In genomic region chr16:2687531-2688308, GRCh38 we compare ENCODE assay signal across 12 cellular contexts. TPM values are rescaled to one million over a fixed set of nuclear protein-coding genes. Genes with fewer than 3 reads are reported as not detected.
DNase-seq lines count a peak whose midpoint lies in the region; ATAC-seq, FAIRE-seq and TF ChIP-seq lines count a peak whose summit lies in the region.
"Had no signal": no experiment of that assay in that cellular context is flagged by ENCODE, and none has a peak within 500 bp of the region (broad histone marks: within the 10 kb centered on the region; RNA-seq: fewer than 3 reads in every experiment).

No MANE protein-coding gene starts in this region.

- H2AFZ ChIP-seq in SU-DHL-6 (ENCODE audit: low read depth, low read length, severe bottlenecking): no peak overlapping the region

- ATAC-seq in memory B cell (ENCODE audit: low read depth): no peak

- H3K4me3 ChIP-seq in BLaER1 treated with 17β-estradiol and CSF1 and Interleukin-3, amounts not matched to agents 10 nM and 100 nM: peak overlapping the region; percentile 11 to 54 (median 49); a peak in 15 of 20 replicates
- H3K4me3 ChIP-seq in GM08714 (ENCODE audit: low read length) (peak overlapping the region; percentile 30; the same call in 1 of the 2 replicates), SU-DHL-6 (ENCODE audit: insufficient read depth, low read length, poor library complexity, severe bottlenecking) (no peak overlapping the region), small intestine (ENCODE audit: low read depth in 1 of 2, low read length in 2 of 2) (no peak overlapping the region)
- H3K4me3 ChIP-seq: HAP-1 had no signal

- H3K4me3 Mint-ChIP-seq in memory B cell: peak overlapping the region; percentile 79
- H3K4me3 Mint-ChIP-seq: endodermal cell had no signal

- no peaks in the 10 kb centered on the region for H3K9me3 Mint-ChIP-seq in memory B cell
- H3K9me3 Mint-ChIP-seq: endodermal cell had no signal

- 82 to 93% (median 85%) methylated on average over 19 of the region's 19 CpGs for WGBS in small intestine, 3 donors

- peaks cover 6 to 24% (median 19%) of the 10 kb centered on the region in 11 experiments; a peak in 19 of 22 replicates for H3K36me3 ChIP-seq in BLaER1 treated with 17β-estradiol and CSF1 and Interleukin-3, amounts not matched to agents 10 nM and 100 nM
- no peaks in the 10 kb centered on the region for H3K36me3 ChIP-seq in SU-DHL-6 (ENCODE audit: low read length)
- H3K36me3 ChIP-seq in small intestine (ENCODE audit: control insufficient read depth in 2 of 2, insufficient read depth in 2 of 2, low read length in 2 of 2): peaks cover 7 to 10% of the 10 kb centered on the region in 2 donors

- H4K20me1 ChIP-seq in BLaER1 treated with 17β-estradiol and CSF1 and Interleukin-3, amounts not matched to agents 10 nM and 100 nM: peaks cover 50 to 64% (median 55%) of the 10 kb centered on the region in 11 experiments
- peaks cover 5% of the 10 kb centered on the region; the same call in 1 of the 2 replicates for H4K20me1 ChIP-seq in SU-DHL-6 (ENCODE audit: low read depth, low read length)

- no peak for FAIRE-seq in small intestine (lab: Jason Lieb, UNC)

- peak overlapping the region in 8 of 11 experiments; percentile 76 to 88 (median 80); a peak in 15 of 22 replicates for H3K27ac ChIP-seq in BLaER1 treated with 17β-estradiol and CSF1 and Interleukin-3, amounts not matched to agents 10 nM and 100 nM
- H3K27ac ChIP-seq in SU-DHL-6 (ENCODE audit: low read depth, low read length): peak overlapping the region; percentile 72
- peak overlapping the region in 1 of 2 donors; percentile 49 for H3K27ac ChIP-seq in small intestine (ENCODE audit: low read depth in 1 of 2, low read length in 1 of 2)

- peaks cover 19% of the 10 kb centered on the region for H3K4me1 Mint-ChIP-seq in memory B cell

- H3K9me3 ChIP-seq in BLaER1 treated with 17β-estradiol and CSF1 and Interleukin-3, amounts not matched to agents 10 nM and 100 nM (replicated peaks in 1 of 11): no peaks in the 10 kb centered on the region
- no peaks in the 10 kb centered on the region for H3K9me3 ChIP-seq in SU-DHL-6 (ENCODE audit: insufficient read depth, low read length)
- no peaks in the 10 kb centered on the region for H3K9me3 ChIP-seq in small intestine (ENCODE audit: control insufficient read depth, low read depth)
- H3K9me3 ChIP-seq: HAP-1, left lung had no signal

- H3K4me2 ChIP-seq in BLaER1 treated with 17β-estradiol and CSF1 and Interleukin-3, amounts not matched to agents 10 nM and 100 nM: peak overlapping the region; percentile 91 to 100 (median 98)
- H3K4me2 ChIP-seq in SU-DHL-6 (ENCODE audit: low read depth, low read length, poor library complexity, severe bottlenecking): peak overlapping the region; percentile 54

- H3K79me2 ChIP-seq in SU-DHL-6 (ENCODE audit: insufficient read depth, low read length): peaks cover 13% of the 10 kb centered on the region; the same call in 1 of the 2 replicates

- H3K4me1 ChIP-seq in BLaER1 treated with 17β-estradiol and CSF1 and Interleukin-3, amounts not matched to agents 10 nM and 100 nM: peaks cover 64 to 75% (median 68%) of the 10 kb centered on the region in 10 experiments
- peaks cover 0 to 8% of the 10 kb centered on the region in 2 donors for H3K4me1 ChIP-seq in small intestine (ENCODE audit: control insufficient read depth in 2 of 2, insufficient read depth in 1 of 2, low read depth in 1 of 2, low read length in 1 of 2)
- H3K4me1 ChIP-seq: HAP-1 had no signal

- H3F3A ChIP-seq in SU-DHL-6 (ENCODE audit: insufficient read depth): peaks cover 7% of the 10 kb centered on the region; the same call in 1 of the 2 replicates

- TF ChIP-seq CTCF in SU-DHL-6 (IDR thresholded peaks at IDR 0.05; ENCODE audit: insufficient read depth, low read length, poor library complexity, severe bottlenecking): no peak

- no peaks in the 10 kb centered on the region for H3K27me3 ChIP-seq in BLaER1 treated with 17β-estradiol and CSF1 and Interleukin-3, amounts not matched to agents 10 nM and 100 nM
- H3K27me3 ChIP-seq in SU-DHL-6 (ENCODE audit: low read length) (no peaks in the 10 kb centered on the region), small intestine (ENCODE audit: control insufficient read depth in 2 of 2, insufficient read depth in 2 of 2, low read length in 2 of 2) (no peaks in the 10 kb centered on the region)
- H3K27me3 ChIP-seq: left lung had no signal

- H3K27me3 Mint-ChIP-seq in memory B cell: no peaks in the 10 kb centered on the region

- H3K27ac Mint-ChIP-seq in memory B cell: peak overlapping the region; percentile 83
- H3K27ac Mint-ChIP-seq: endodermal cell had no signal

- H3K9ac ChIP-seq in BLaER1 treated with 17β-estradiol and CSF1 and Interleukin-3, amounts not matched to agents 10 nM and 100 nM: peak overlapping the region in 9 of 11 experiments; percentile 11 to 73 (median 65); a peak in 16 of 22 replicates
- no peak overlapping the region for H3K9ac ChIP-seq in SU-DHL-6 (ENCODE audit: low read length)

- no peaks in the 10 kb centered on the region for H3K9me2 ChIP-seq in SU-DHL-6 (replicated peaks; ENCODE audit: insufficient read depth, low read length)

- H3K36me3 Mint-ChIP-seq in memory B cell: no peaks in the 10 kb centered on the region

- no peak for DNase-seq in memory B cell (ENCODE audit: low spot score in 2 of 2)
- DNase-seq in small intestine: no peak
- DNase-seq in NCI-H1694 treated with DMSO at 0.1 percent for 48 hours (lab: John Stamatoyannopoulos, UW): no peak
- DNase-seq in midbrain (lab: John Stamatoyannopoulos, UW): no peak
- DNase-seq: endodermal cell, glutamatergic neuron, NCI-H1436 had no signal

RNA-seq across cellular contexts. Expression of gene KCTD5, which starts 5.4 kb away (rescaled TPM):
- 10 to 100 TPM; 24.3 to 41.2 (median 35.5) TPM for polyA plus RNA-seq in small intestine

RNA-seq across cellular contexts. Expression of gene PRSS27, which starts 32.3 kb away (rescaled TPM):
- 1 to 10 TPM in 1 of 3 donors, not detected in 2; 1.3 TPM for polyA plus RNA-seq in small intestine

Comparison
In these comparisons a context has a peak if more than half of its experiments do, and no peak if none do; other contexts are left out.
1. H3K4me3 ChIP-seq: peak in BLaER1 treated with 17β-estradiol and CSF1 and Interleukin-3, amounts not matched to agents 10 nM and 100 nM (10 of 10) and GM08714 (single experiment); none in SU-DHL-6 (single experiment) and small intestine (0 of 2).